Comparison of ENCODE assay signal across 2 cellular contexts in genomic region chr20:63340158-63340688, GRCh38.
TF ChIP-seq lines count a peak whose summit lies in the region.
"Not testable (repeated sequence)": the region's sequence is repeated elsewhere in the genome, so short reads cannot be mapped to it uniquely, and the experiment has no call there.

No MANE protein-coding gene starts in this region.

TF ChIP-seq in HEK293, 187 proteins besides CTCF, POLR2A, EP300 and RAD21 (continues in another document):
- TF ChIP-seq ZNF19 (tag by site-specific recombination; IDR thresholded peaks at IDR 0.05; ENCODE audit: low read depth) (0 out of 2 replicates have a peak, but pooled peaks have one; percentile 15), KLF16 (tag by site-specific recombination; IDR thresholded peaks at IDR 0.05) (peak; percentile 89), ZNF785 (tag by site-specific recombination; IDR thresholded peaks at IDR 0.05) (peak; percentile 87), ZBTB26 (tag by site-specific recombination; optimal IDR thresholded peaks at IDR 0.05) (peak; percentile 28), SP7 (tag by site-specific recombination; IDR thresholded peaks at IDR 0.05) (peak; percentile 66), OSR2 (tag by site-specific recombination; IDR thresholded peaks at IDR 0.05) (0 out of 2 replicates have a peak, but pooled peaks have one; percentile 6), INSM2 (tag by site-specific recombination; IDR thresholded peaks at IDR 0.05) (peak; percentile 72; the same call in 1 of the 2 replicates), SCRT2 (tag by site-specific recombination; IDR thresholded peaks at IDR 0.05) (peak; percentile 74; the same call in 1 of the 2 replicates), ZEB2 (tag by site-specific recombination; IDR thresholded peaks at IDR 0.05) (peak; percentile 85), YY2 (tag by site-specific recombination; IDR thresholded peaks at IDR 0.05) (peak; percentile 70; the same call in 1 of the 2 replicates), ZNF692 (tag by site-specific recombination; IDR thresholded peaks at IDR 0.05) (peak; percentile 68), ZBTB21 (tag by site-specific recombination; IDR thresholded peaks at IDR 0.05) (peak; percentile 98), KLF8 (tag by site-specific recombination; IDR thresholded peaks at IDR 0.05) (0 out of 2 replicates have a peak, but pooled peaks have one; percentile 43), ZNF518A (tag by site-specific recombination; conservative IDR thresholded peaks at IDR 0.05; ENCODE audit: low read depth) (peak; percentile 59), ZNF621 (tag by site-specific recombination; IDR thresholded peaks at IDR 0.05) (0 out of 2 replicates have a peak, but pooled peaks have one; percentile 24), ZNF169 (tag by site-specific recombination; IDR thresholded peaks at IDR 0.05) (0 out of 2 replicates have a peak, but pooled peaks have one; percentile 40), ZNF335 (tag by site-specific recombination; conservative IDR thresholded peaks at IDR 0.05) (peak; percentile 48; the same call in 1 of the 2 replicates)

TF ChIP-seq in K562, 482 proteins besides CTCF, POLR2A, EP300 and RAD21:
- TF ChIP-seq CEBPG (CRISPR knock-in tag; IDR thresholded peaks at IDR 0.05) (peak; percentile 72), CEBPG (tag; conservative IDR thresholded peaks at IDR 0.05 in 1 of 2, IDR thresholded peaks at IDR 0.05 in 1 of 2) (peak; percentile 86 to 90), TRIM24 (IDR thresholded peaks at IDR 0.05) (peak; percentile 93 to 94), ATF7 (IDR thresholded peaks at IDR 0.05) (peak; percentile 83), ATF1 (tag; IDR thresholded peaks at IDR 0.05) (peak; percentile 92), ATF3 (IDR thresholded peaks at IDR 0.05) (peak; percentile 80), CEBPB (tag; IDR thresholded peaks at IDR 0.05) (peak; percentile 92), GABPB1 (CRISPR knock-in tag; IDR thresholded peaks at IDR 0.05) (peak; percentile 61), CREM (IDR thresholded peaks at IDR 0.05; ENCODE audit: low read depth) (peak; percentile 2; the same call in 1 of the 2 replicates), CREB1 (IDR thresholded peaks at IDR 0.05) (peak; percentile 61), CREB1 (CRISPR knock-in tag; IDR thresholded peaks at IDR 0.05) (peak; percentile 90), JUN (CRISPR knock-in tag; IDR thresholded peaks at IDR 0.05; ENCODE audit: borderline replicate concordance) (peak; percentile 91; the same call in 1 of the 2 replicates), ATF2 (CRISPR knock-in tag; IDR thresholded peaks at IDR 0.05) (peak; percentile 92; the same call in 1 of the 2 replicates)
- not testable (repeated sequence) for TF ChIP-seq ATF1 (CRISPR knock-in tag; IDR thresholded peaks at IDR 0.05); ATF3 (CRISPR knock-in tag; conservative IDR thresholded peaks at IDR 0.05); JUN (IDR thresholded peaks at IDR 0.05; ENCODE audit: borderline replicate concordance, low read depth, low read length)
TF ChIP-seq in K562: peak in this region for 11; not testable (repeated sequence) for 471.
